8 cellular contexts compared by ENCODE assay signal in the genomic region with DNA sequence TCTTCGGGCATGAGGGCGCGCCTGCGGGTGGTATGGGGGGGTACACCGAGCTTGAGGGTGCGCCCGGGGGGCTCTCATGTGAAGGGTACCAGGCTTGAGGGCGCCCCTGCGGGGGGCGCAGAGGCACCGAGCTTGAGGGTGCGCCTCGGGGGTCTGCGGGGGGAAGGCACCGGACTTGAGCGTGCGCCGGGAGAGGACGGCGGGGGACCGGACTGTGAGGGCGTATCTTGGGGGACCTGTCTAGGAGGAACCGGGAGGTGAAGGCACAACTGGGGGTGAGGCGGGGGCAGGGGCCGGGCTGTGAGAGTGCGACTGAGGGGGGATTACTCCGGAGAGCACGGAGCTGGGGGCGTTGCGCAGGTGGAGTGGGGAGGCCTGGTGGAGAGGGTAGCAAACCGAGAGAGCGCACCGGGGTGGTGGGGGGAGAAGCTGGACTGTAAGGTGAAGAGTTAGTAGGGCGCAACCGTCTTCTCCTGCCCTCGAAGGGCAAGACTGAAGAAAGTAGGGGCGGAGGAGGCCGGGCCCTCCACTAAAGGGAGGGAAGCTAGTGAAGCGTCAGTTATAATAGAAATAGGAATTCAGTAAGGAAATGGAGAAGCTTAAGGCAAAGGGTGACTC. TPM values are rescaled to one million over a fixed set of nuclear protein-coding genes. Genes with fewer than 3 reads are reported as not detected.
DNase-seq lines count a peak whose midpoint lies in the region; ATAC-seq and TF ChIP-seq lines count a peak whose summit lies in the region.

No MANE protein-coding gene starts in this region.

- TF ChIP-seq POLR2A in heart left ventricle (IDR thresholded peaks at IDR 0.05) (no peak), prostate gland (IDR thresholded peaks at IDR 0.05) (no peak)

- intact Hi-C loops in heart left ventricle (cut with DNase I) (loop anchor here in 7 of 10 donors (1.0 to 10.0 kb wide), 10 partner anchors 83 to 139 kb away; a partner anchor contains a TSS), prostate gland (cut with DNase I) (loop anchor here (2.0 kb wide), 2 partner anchors 101 to 139 kb away; no protein-coding TSS in a partner anchor)

- peak overlapping the region; percentile 99 for H3K9ac ChIP-seq in OCI-LY3 (ENCODE audit: low read length)

- peaks cover 14% of the 10 kb centered on the region for H3F3A ChIP-seq in DOHH2 (ENCODE audit: control insufficient read depth, insufficient read depth)

- DNase-seq in activated naive CD4-positive, alpha-beta T cell treated with anti-CD3 and anti-CD28 coated beads, Interleukin-2, amount 50 U/mL, for 16 hours = peak; percentile 41
- DNase-seq in heart left ventricle = peak in 4 of 5 donors; percentile 32 to 53 (median 38)
- DNase-seq in prostate gland (ENCODE audit: low spot score) = peak; percentile 28
- DNase-seq in middle frontal gyrus (ENCODE audit: extremely low spot score, low spot score) = no peak

- no peaks in the 10 kb centered on the region for H3K9me2 ChIP-seq in DOHH2 (replicated peaks; ENCODE audit: control insufficient read depth, low read length)

- no peak overlapping the region for H2AFZ ChIP-seq in OCI-LY3 (ENCODE audit: low read depth, low read length)

- H3K79me2 ChIP-seq in DOHH2 (ENCODE audit: control insufficient read depth, low read length) (peaks cover 42% of the 10 kb centered on the region), OCI-LY3 (ENCODE audit: low read length) (peaks cover 56% of the 10 kb centered on the region)

- peak in 3 of 4 donors; percentile 1 for ATAC-seq in heart left ventricle
- no peak for ATAC-seq in GM18867 (IDR thresholded peaks at IDR 0.05; ENCODE audit: unreplicated experiment)
- no peak for ATAC-seq in HG03457 (IDR thresholded peaks at IDR 0.05; ENCODE audit: unreplicated experiment)

- H3K27ac ChIP-seq in DOHH2 (ENCODE audit: low read depth, low read length) = peak overlapping the region; percentile 87
- peak overlapping the region; percentile 92 for H3K27ac ChIP-seq in OCI-LY3 (ENCODE audit: low read length)
- peak overlapping the region; percentile 92 to 100 (median 99) for H3K27ac ChIP-seq in heart left ventricle
- H3K27ac ChIP-seq in prostate gland = peak overlapping the region; percentile 99 to 100

- H3K4me2 ChIP-seq in DOHH2 (ENCODE audit: low read length) (peak overlapping the region; percentile 97), OCI-LY3 (ENCODE audit: low read length) (peak overlapping the region; percentile 82)

- TF ChIP-seq CTCF in DOHH2 (IDR thresholded peaks at IDR 0.05; ENCODE audit: low read depth, low read length, poor library complexity, severe bottlenecking) (no peak), OCI-LY3 (IDR thresholded peaks at IDR 0.05; ENCODE audit: low read depth, low read length) (no peak), heart left ventricle (IDR thresholded peaks at IDR 0.05) (no peak), prostate gland (IDR thresholded peaks at IDR 0.05) (no peak)

- H4K20me1 ChIP-seq in DOHH2 (ENCODE audit: control insufficient read depth, insufficient read depth, low read depth, low read length) (peaks cover 15% of the 10 kb centered on the region), OCI-LY3 (ENCODE audit: insufficient read depth, low read length) (peaks cover 29% of the 10 kb centered on the region)

- H3K4me3 ChIP-seq in DOHH2 (ENCODE audit: low read length) = peak overlapping the region; percentile 85
- H3K4me3 ChIP-seq in OCI-LY3 (ENCODE audit: low read length) = peak overlapping the region; percentile 82
- H3K4me3 ChIP-seq in heart left ventricle = peak overlapping the region; percentile 66 to 98 (median 78)
- H3K4me3 ChIP-seq in prostate gland = peak overlapping the region; percentile 78 to 95

- peaks cover 38% of the 10 kb centered on the region for H3K4me1 ChIP-seq in DOHH2 (ENCODE audit: control insufficient read depth, low read length)
- peaks cover 17% of the 10 kb centered on the region for H3K4me1 ChIP-seq in OCI-LY3 (ENCODE audit: low read length)
- H3K4me1 ChIP-seq in heart left ventricle = peaks cover 0 to 41% (median 29%) of the 10 kb centered on the region in 12 donors
- peaks cover 6% of the 10 kb centered on the region for H3K4me1 ChIP-seq in prostate gland (replicated peaks)

- WGBS in heart left ventricle, 4 donors = 4 to 12% (median 8%) methylated on average over 27 to 39 of the region's 39 CpGs
- WGBS in prostate gland = 2% methylated on average over 39 of the region's 39 CpGs

- H3K27me3 ChIP-seq in DOHH2 (ENCODE audit: control insufficient read depth, low read length) (no peaks in the 10 kb centered on the region), OCI-LY3 (ENCODE audit: low read depth, low read length) (no peaks in the 10 kb centered on the region), heart left ventricle (no peaks in the 10 kb centered on the region), prostate gland (replicated peaks; ENCODE audit: insufficient read depth) (no peaks in the 10 kb centered on the region)

- no peaks in the 10 kb centered on the region for H3K9me3 ChIP-seq in DOHH2 (ENCODE audit: control insufficient read depth, insufficient read depth, low read length)
- H3K9me3 ChIP-seq in OCI-LY3 (ENCODE audit: insufficient read depth, low read length) = no peaks in the 10 kb centered on the region
- no peaks in the 10 kb centered on the region for H3K9me3 ChIP-seq in heart left ventricle
- no peaks in the 10 kb centered on the region for H3K9me3 ChIP-seq in prostate gland

- H3K36me3 ChIP-seq in DOHH2 (ENCODE audit: control insufficient read depth, low read length) (peaks cover 32% of the 10 kb centered on the region), OCI-LY3 (replicated peaks; ENCODE audit: low read depth, low read length) (peaks cover 8% of the 10 kb centered on the region), heart left ventricle (no peaks in the 10 kb centered on the region), prostate gland (no peaks in the 10 kb centered on the region)

RNA-seq across cellular contexts. Expression of a gene that starts 1.1 kb away (rescaled TPM):
- 100 to 1,000 TPM in 8 of 9 donors, 10 to 100 TPM in 1; 83.7 to 166 (median 114) TPM for total RNA-seq in heart left ventricle
- polyA plus RNA-seq in heart left ventricle = 10 to 100 TPM; 29.4 to 30.7 TPM
- 100 to 1,000 TPM; 122 to 127 TPM for total RNA-seq in prostate gland

Comparison
In these comparisons a context has a peak if more than half of its experiments do, and no peak if none do; other contexts are left out.
1. ATAC-seq: peak in heart left ventricle (3 of 4); none in GM18867 (single experiment) and HG03457 (single experiment).
2. Peak in every context shown above with its lines, with median percentiles within 50 percentile points of each other: H3K27ac ChIP-seq and H3K4me3 ChIP-seq.